Comparison of ENCODE assay signal across 5 cellular contexts in genomic region chr18:22697561-22697960, GRCh38.
"Had no signal": no experiment of that assay in that cellular context is flagged by ENCODE, and none has a peak within 500 bp of the region (broad histone marks: within the 10 kb centered on the region; RNA-seq: fewer than 3 reads in every experiment).

No MANE protein-coding gene starts in this region.

- H3K27ac ChIP-seq: HL-60 had no signal

- H3K4me3 ChIP-seq: K562 had no signal

- ATAC-seq: HepG2, K562 had no signal

- DNase-seq: KBM-7, KG1 had no signal
